Comparison of ENCODE assay signal across 10 cellular contexts in genomic region chr2:2647156-2647555, GRCh38.
DNase-seq lines count a peak whose midpoint lies in the region; ATAC-seq and TF ChIP-seq lines count a peak whose summit lies in the region.
"Had no signal": no experiment of that assay in that cellular context is flagged by ENCODE, and none has a peak within 500 bp of the region (broad histone marks: within the 10 kb centered on the region; RNA-seq: fewer than 3 reads in every experiment).

No MANE protein-coding gene starts in this region.

- WGBS in stomach, 5 donors = 59 to 77% (median 72%) methylated on average over 8 to 9 of the region's 9 CpGs

- no peak for TF ChIP-seq POLR2A in stomach (IDR thresholded peaks at IDR 0.05)

- TF ChIP-seq EP300 in stomach (IDR thresholded peaks at IDR 0.05) = no peak

- no peak for TF ChIP-seq CTCF in RWPE2 (IDR thresholded peaks at IDR 0.05; ENCODE audit: poor library complexity, severe bottlenecking)
- TF ChIP-seq CTCF in foreskin keratinocyte (conservative IDR thresholded peaks at IDR 0.05) = no peak
- no peak for TF ChIP-seq CTCF in stomach (IDR thresholded peaks at IDR 0.05)

- H3K36me3 ChIP-seq in RWPE2 (ENCODE audit: low read depth) = no peaks in the 10 kb centered on the region
- H3K36me3 ChIP-seq in stomach = no peaks in the 10 kb centered on the region
- H3K36me3 ChIP-seq: pancreas had no signal

- intact Hi-C loops in stomach (cut with DNase I; ENCODE audit: low total_unique reads) = no loop called here

- ATAC-seq in HG03378 (IDR thresholded peaks at IDR 0.05; ENCODE audit: unreplicated experiment) (peak; percentile 12), RWPE2 (ENCODE audit: low read depth) (peak; percentile 95), foreskin keratinocyte (peak; percentile 97), HG02571 (IDR thresholded peaks at IDR 0.05; ENCODE audit: unreplicated experiment) (no peak)
- ATAC-seq: pancreas had no signal

- H3K27me3 ChIP-seq in RWPE2 (ENCODE audit: insufficient read depth, poor library complexity, severe bottlenecking) (no peaks in the 10 kb centered on the region), foreskin keratinocyte (no peaks in the 10 kb centered on the region), stomach (peaks cover 0 to 19% (median 0%) of the 10 kb centered on the region in 3 donors)
- H3K27me3 ChIP-seq: pancreas had no signal

- H3K9me3 ChIP-seq in RWPE2 (ENCODE audit: severe bottlenecking) = peaks cover 2% of the 10 kb centered on the region
- H3K9me3 ChIP-seq in stomach = peaks cover 0 to 6% (median 0%) of the 10 kb centered on the region in 4 donors
- H3K9me3 ChIP-seq: pancreas had no signal

- DNase-seq in Caki2 (ENCODE audit: low read depth) (peak; percentile 21), RWPE2 (ENCODE audit: low spot score) (no peak), foreskin keratinocyte (peak; percentile 97 to 98), stomach (no peak), NCI-H146 treated with DMSO at 0.1 percent for 48 hours (lab: John Stamatoyannopoulos, UW; ENCODE audit: unreplicated experiment) (no peak)
- DNase-seq: NCI-H446, pancreas had no signal

- H3K27ac ChIP-seq in RWPE2 (ENCODE audit: poor library complexity, severe bottlenecking) (peak overlapping the region; percentile 92), foreskin keratinocyte (peak overlapping the region; percentile 98), stomach (no peak overlapping the region)
- H3K27ac ChIP-seq: pancreas, SK-N-MC had no signal

- H3K4me1 ChIP-seq in RWPE2 (ENCODE audit: insufficient read depth, poor library complexity, severe bottlenecking) (peaks cover 17% of the 10 kb centered on the region), foreskin keratinocyte (peaks cover 21% of the 10 kb centered on the region), stomach (no peaks in the 10 kb centered on the region)
- H3K4me1 ChIP-seq: pancreas had no signal

- in situ Hi-C loops in Caki2 (cut with HindIII; ENCODE audit: low pct_unique_long_range_greater_than_20kb, low sequenced_read_pairs) = no loop called here

- no peak overlapping the region for H3K4me3 ChIP-seq in RWPE2 (ENCODE audit: severe bottlenecking)
- no peak overlapping the region for H3K4me3 ChIP-seq in stomach
- H3K4me3 ChIP-seq: pancreas, SK-N-MC had no signal

Comparison
In these comparisons a context has a peak if more than half of its experiments do, and no peak if none do; other contexts are left out.
1. DNase-seq: peak in Caki2 (single experiment) and foreskin keratinocyte (2 of 2); none in RWPE2 (single experiment), stomach (single experiment) and NCI-H146 treated with DMSO at 0.1 percent for 48 hours (single experiment).
2. H3K27ac ChIP-seq: peak in RWPE2 (single experiment) and foreskin keratinocyte (single experiment); none in stomach (0 of 5).